10 cellular contexts compared by ENCODE assay signal in the genomic region with DNA sequence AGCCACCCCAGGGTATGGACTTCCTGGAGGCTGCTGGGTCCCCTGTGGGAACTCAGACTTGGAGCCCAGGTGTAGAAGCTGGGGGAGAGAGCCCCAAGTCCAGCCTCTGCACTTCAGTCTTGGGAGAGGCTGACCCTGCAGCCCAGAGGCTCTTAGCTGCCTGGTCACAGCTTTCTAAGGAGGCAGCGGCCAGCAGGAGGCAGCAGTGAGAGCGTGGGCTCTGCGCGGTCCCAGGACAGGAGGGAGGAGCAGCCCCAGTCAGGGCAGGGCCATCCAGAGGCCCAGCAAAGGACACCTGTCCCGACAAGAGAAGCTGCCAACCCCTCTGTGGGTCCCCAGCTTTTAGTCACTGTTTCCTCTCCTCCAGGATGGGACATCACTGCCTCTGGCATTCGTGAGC. TPM values are rescaled to one million over a fixed set of nuclear protein-coding genes. Genes with fewer than 3 reads are reported as not detected.
DNase-seq lines count a peak whose midpoint lies in the region; ATAC-seq and TF ChIP-seq lines count a peak whose summit lies in the region.
"Had no signal": no experiment of that assay in that cellular context is flagged by ENCODE, and none has a peak within 500 bp of the region (broad histone marks: within the 10 kb centered on the region; RNA-seq: fewer than 3 reads in every experiment).

No MANE protein-coding gene starts in this region.

- no peak overlapping the region for H3K27ac ChIP-seq in ovary
- H3K27ac ChIP-seq: skin epidermis had no signal

- no peaks in the 10 kb centered on the region for H3K4me1 ChIP-seq in ovary (ENCODE audit: insufficient read depth)

- no peak for TF ChIP-seq CTCF in ovary (IDR thresholded peaks at IDR 0.05)

- no peaks in the 10 kb centered on the region for H3K9me3 ChIP-seq in ovary

- TF ChIP-seq POLR2A in ovary (IDR thresholded peaks at IDR 0.05) = no peak

- DNase-seq in activated gamma-delta T cell treated with Interleukin-2 at 50 U/mL for 16 hours = peak; percentile 33
- no peak for DNase-seq in activated gamma-delta T cell (lab: John Stamatoyannopoulos, UW)
- DNase-seq in activated CD4-positive, alpha-beta T cell treated with anti-CD3 and anti-CD28 coated beads for 48 hours = peak; percentile 65
- DNase-seq in left cardiac atrium = peak; percentile 39
- peak; percentile 63 for DNase-seq in stimulated activated CD4-positive, alpha-beta T cell treated with anti-CD3 and anti-CD28 coated beads, Interleukin-15, amount 100 ng/mL, for 24 hours
- DNase-seq in inferior parietal cortex (ENCODE audit: extremely low spot score) = no peak
- no peak for DNase-seq in ovary

- ATAC-seq in left cardiac atrium = peak in 1 of 2 donors; percentile 69
- ATAC-seq in GM18498 (IDR thresholded peaks at IDR 0.05; ENCODE audit: unreplicated experiment) = no peak

- 13 to 24% (median 19%) methylated on average over 6 of the region's 6 CpGs for WGBS in ovary, 3 donors

- H3K36me3 ChIP-seq in ovary = no peaks in the 10 kb centered on the region

- no peaks in the 10 kb centered on the region for H3K27me3 ChIP-seq in ovary

- TF ChIP-seq EP300 in ovary (IDR thresholded peaks at IDR 0.05) = no peak

- H3K4me3 ChIP-seq in ovary = no peak overlapping the region
- H3K4me3 ChIP-seq: skin epidermis had no signal

- intact Hi-C loops in left cardiac atrium (cut with DNase I) = no loop called here
- intact Hi-C loops in ovary (cut with DNase I) = no loop called here

RNA-seq across cellular contexts. Expression of a gene that starts 9.4 kb away (rescaled TPM):
- total RNA-seq in left cardiac atrium (under 1 TPM; 0.13 to 0.15 TPM), ovary (under 1 TPM in 1 of 7 donors, not detected in 6; 0.10 TPM)
- polyA plus RNA-seq in ovary = under 1 TPM in 1 of 2 donors, not detected in 1; 0.08 TPM
- total RNA-seq: Daoy had no signal

RNA-seq across cellular contexts. Expression of a gene that starts 28.7 kb away (rescaled TPM):
- total RNA-seq in left cardiac atrium (1 to 10 TPM; 1.1 to 3.1 TPM), ovary (10 to 100 TPM in 1 of 7 donors, 1 to 10 TPM in 6; 2.6 to 12.4 (median 4.4) TPM)
- polyA plus RNA-seq in ovary = 1 to 10 TPM; 3.9 to 4.1 TPM
- total RNA-seq: Daoy had no signal

RNA-seq across cellular contexts. Expression of a gene that starts 36.6 kb away (rescaled TPM):
- not detected for total RNA-seq in left cardiac atrium
- not detected for total RNA-seq in ovary
- not detected for polyA plus RNA-seq in ovary
- total RNA-seq: Daoy had no signal

RNA-seq across cellular contexts. Expression of a gene that starts 37.4 kb away (rescaled TPM):
- total RNA-seq in left cardiac atrium = not detected
- total RNA-seq in ovary = 1 to 10 TPM in 1 of 7 donors, under 1 TPM in 1, not detected in 5; 0.31 to 3.8 TPM
- under 1 TPM; 0.16 to 0.45 TPM for polyA plus RNA-seq in ovary
- total RNA-seq: Daoy had no signal

Comparison
In these comparisons a context has a peak if more than half of its experiments do, and no peak if none do; other contexts are left out.
1. DNase-seq: peak in activated gamma-delta T cell treated with Interleukin-2 at 50 U/mL for 16 hours (single experiment), activated CD4-positive, alpha-beta T cell treated with anti-CD3 and anti-CD28 coated beads for 48 hours (single experiment), left cardiac atrium (single experiment) and stimulated activated CD4-positive, alpha-beta T cell treated with anti-CD3 and anti-CD28 coated beads, Interleukin-15, amount 100 ng/mL, for 24 hours (single experiment); none in activated gamma-delta T cell (single experiment), inferior parietal cortex (single experiment) and ovary (0 of 5).